Comparison of ENCODE assay signal across 6 cellular contexts in genomic region chr1:155174334-155175280, GRCh38. TPM values are rescaled to one million over a fixed set of nuclear protein-coding genes. Genes with fewer than 3 reads are reported as not detected.
DNase-seq lines count a peak whose midpoint lies in the region; ATAC-seq and FAIRE-seq lines count a peak whose summit lies in the region.

No MANE protein-coding gene starts in this region.

- no peak overlapping the region for H2BK5ac ChIP-seq in mesenchymal stem cell (ENCODE audit: low read depth, low read length, poor library complexity, severe bottlenecking)

- H3K18ac ChIP-seq in mesenchymal stem cell (ENCODE audit: low read depth in 1 of 2, low read length in 2 of 2), result peak overlapping the region; percentile 80 to 81

- H2BK12ac ChIP-seq in mesenchymal stem cell (ENCODE audit: low read length in 2 of 2), result peak overlapping the region in 1 of 2 experiments; percentile 50

- H3K4me3 Mint-ChIP-seq in activated naive CD8-positive, alpha-beta T cell treated with anti-CD3 and anti-CD28 coated beads for 36 hours, result peak overlapping the region; percentile 91

- no peaks in the 10 kb centered on the region for H3K27me3 ChIP-seq in mesenchymal stem cell (ENCODE audit: control insufficient read depth in 1 of 2, insufficient read depth in 1 of 2, low read length in 2 of 2)

- no peak overlapping the region for H2AFZ ChIP-seq in mesenchymal stem cell (ENCODE audit: low read depth, low read length)

- H2BK120ac ChIP-seq in mesenchymal stem cell (ENCODE audit: low read depth, low read length), result peak overlapping the region; percentile 79

- peaks cover 19% of the 10 kb centered on the region for H3K79me1 ChIP-seq in mesenchymal stem cell (replicated peaks; ENCODE audit: low read length, poor library complexity, severe bottlenecking)

- peaks cover 36% of the 10 kb centered on the region for H3K4me1 Mint-ChIP-seq in activated naive CD8-positive, alpha-beta T cell treated with anti-CD3 and anti-CD28 coated beads for 36 hours

- H3K27ac Mint-ChIP-seq in activated naive CD8-positive, alpha-beta T cell treated with anti-CD3 and anti-CD28 coated beads for 36 hours, result peak overlapping the region; percentile 88

- H2BK15ac ChIP-seq in mesenchymal stem cell (ENCODE audit: low read depth, poor library complexity, severe bottlenecking), result no peak overlapping the region

- peaks cover 43 to 46% of the 10 kb centered on the region in 2 experiments for H3K36me3 ChIP-seq in mesenchymal stem cell (ENCODE audit: control insufficient read depth in 1 of 2, insufficient read depth in 2 of 2, low read depth in 1 of 2, low read length in 2 of 2)

- H3K27me3 Mint-ChIP-seq in activated naive CD8-positive, alpha-beta T cell treated with anti-CD3 and anti-CD28 coated beads for 36 hours, result peaks cover 4% of the 10 kb centered on the region

- H3K4me3 ChIP-seq in mesenchymal stem cell (ENCODE audit: insufficient read depth in 1 of 2, low read depth in 1 of 2, low read length in 2 of 2), result peak overlapping the region; percentile 60 to 96

- peak overlapping the region; percentile 77 for H4K91ac ChIP-seq in mesenchymal stem cell (ENCODE audit: low read length)

- H3K27ac ChIP-seq in mesenchymal stem cell (ENCODE audit: low read length, poor library complexity, severe bottlenecking), result peak overlapping the region; percentile 42

- H3K9me3 ChIP-seq in mesenchymal stem cell (ENCODE audit: control insufficient read depth, low read length), result no peaks in the 10 kb centered on the region

- H3K4me2 ChIP-seq in mesenchymal stem cell (ENCODE audit: low read length, poor library complexity, severe bottlenecking), result peak overlapping the region; percentile 72

- H4K8ac ChIP-seq in mesenchymal stem cell (ENCODE audit: low read length), result peak overlapping the region; percentile 92

- peak overlapping the region; percentile 96 for H3K9ac ChIP-seq in mesenchymal stem cell (ENCODE audit: low read length)

- 12% methylated on average over 29 of the region's 35 CpGs for WGBS in mesenchymal stem cell

- no peak overlapping the region for H3K23ac ChIP-seq in mesenchymal stem cell (ENCODE audit: low read length in 2 of 2)

- peaks cover 24% of the 10 kb centered on the region for H3K36me3 Mint-ChIP-seq in activated naive CD8-positive, alpha-beta T cell treated with anti-CD3 and anti-CD28 coated beads for 36 hours

- H3K4ac ChIP-seq in mesenchymal stem cell (ENCODE audit: low read depth in 1 of 2, low read length in 2 of 2), result peak overlapping the region; percentile 28 to 30

- peaks cover 26% of the 10 kb centered on the region for H3K4me1 ChIP-seq in mesenchymal stem cell (ENCODE audit: control insufficient read depth, insufficient read depth, low read depth, low read length)

- DNase-seq in AG20443 (ENCODE audit: low spot score), result peak; percentile 55
- DNase-seq in NCI-H1694 (lab: John Stamatoyannopoulos, UW), result peak; percentile 88
- peak; percentile 52 for DNase-seq in activated naive CD8-positive, alpha-beta T cell treated with anti-CD3 and anti-CD28 coated beads for 36 hours
- DNase-seq in mesenchymal stem cell, result peak; percentile 40
- no peak for DNase-seq in GM19239 (ENCODE audit: insufficient read length, low spot score)

- H3K14ac ChIP-seq in mesenchymal stem cell (ENCODE audit: low read length in 2 of 2), result peak overlapping the region in 1 of 2 experiments; percentile 68

- no peak for ATAC-seq in GM21825 (IDR thresholded peaks at IDR 0.05; ENCODE audit: unreplicated experiment)

- peak overlapping the region; percentile 29 for H2AK5ac ChIP-seq in mesenchymal stem cell (ENCODE audit: low read length, severe bottlenecking)

- no peaks in the 10 kb centered on the region for H3K9me3 Mint-ChIP-seq in activated naive CD8-positive, alpha-beta T cell treated with anti-CD3 and anti-CD28 coated beads for 36 hours

- FAIRE-seq in GM19239 (lab: Jason Lieb, UNC), result no peak

RNA-seq across cellular contexts. Expression of gene TRIM46, which starts 1.0 kb away (rescaled TPM):
- total RNA-seq in activated naive CD8-positive, alpha-beta T cell treated with anti-CD3 and anti-CD28 coated beads for 36 hours, result 1 to 10 TPM; 4.6 to 4.9 TPM
- polyA plus RNA-seq in mesenchymal stem cell (2013, experiment 1 of 2), result 7.1 TPM
- polyA plus RNA-seq in mesenchymal stem cell (2013, experiment 2 of 2), result 6.5 TPM

RNA-seq across cellular contexts. Expression of gene KRTCAP2, which starts 1.5 kb away (rescaled TPM):
- total RNA-seq in activated naive CD8-positive, alpha-beta T cell treated with anti-CD3 and anti-CD28 coated beads for 36 hours, result 100 to 1,000 TPM; 135 to 145 TPM
- polyA plus RNA-seq in mesenchymal stem cell (2013, experiment 1 of 2), result 350 TPM
- 358 TPM for polyA plus RNA-seq in mesenchymal stem cell (2013, experiment 2 of 2)

RNA-seq across cellular contexts. Expression of gene THBS3, which starts 33.1 kb away (rescaled TPM):
- 1 to 10 TPM; 7.4 to 9.3 TPM for total RNA-seq in activated naive CD8-positive, alpha-beta T cell treated with anti-CD3 and anti-CD28 coated beads for 36 hours
- polyA plus RNA-seq in mesenchymal stem cell (2013, experiment 1 of 2), result 41.3 TPM
- polyA plus RNA-seq in mesenchymal stem cell (2013, experiment 2 of 2), result 39.4 TPM

RNA-seq across cellular contexts. Expression of gene MTX1, which starts 33.9 kb away (rescaled TPM):
- 10 to 100 TPM; 68.0 to 72.5 TPM for total RNA-seq in activated naive CD8-positive, alpha-beta T cell treated with anti-CD3 and anti-CD28 coated beads for 36 hours
- 39.5 TPM for polyA plus RNA-seq in mesenchymal stem cell (2013, experiment 1 of 2)
- polyA plus RNA-seq in mesenchymal stem cell (2013, experiment 2 of 2), result 38.9 TPM

RNA-seq across cellular contexts. Expression of gene DPM3, which starts 34.3 kb away (rescaled TPM):
- total RNA-seq in activated naive CD8-positive, alpha-beta T cell treated with anti-CD3 and anti-CD28 coated beads for 36 hours, result 10 to 100 TPM; 26.8 to 29.2 TPM
- 176 TPM for polyA plus RNA-seq in mesenchymal stem cell (2013, experiment 1 of 2)
- polyA plus RNA-seq in mesenchymal stem cell (2013, experiment 2 of 2), result 182 TPM
